In genomic region chr6:149237464-149237863, GRCh38 we compare ENCODE assay signal across 24 cellular contexts.
"Had no signal": no experiment of that assay in that cellular context is flagged by ENCODE, and none has a peak within 500 bp of the region (broad histone marks: within the 10 kb centered on the region; RNA-seq: fewer than 3 reads in every experiment).

No MANE protein-coding gene starts in this region.

- H3K27ac Mint-ChIP-seq: immature natural killer cell; stimulated activated naive B cell treated with anti-CD40 and anti-IgM and Interleukin-4, amounts not matched to agents 10 μg/mL and 1 μg/mL and 100 μg/mL, for 72 hours had no signal

- H3K36me3 ChIP-seq: brain microvascular endothelial cell, lower lobe of right lung, transverse colon, uterus, WERI-Rb-1 had no signal

- H3K27ac ChIP-seq: brain microvascular endothelial cell, foreskin keratinocyte, lower lobe of right lung, transverse colon, uterus, WERI-Rb-1 had no signal

- H3K9me3 ChIP-seq: lower lobe of right lung, uterus had no signal

- H3K4me1 Mint-ChIP-seq: neural crest cell had no signal

- H3K27me3 ChIP-seq: brain microvascular endothelial cell, foreskin keratinocyte, transverse colon, uterus had no signal

- ATAC-seq: activated T-cell treated with anti-CD3 and anti-CD28 coated beads, Interleukin-2, amount 50 U/mL, for 4 hours; foreskin keratinocyte; left lobe of liver; lower lobe of right lung; mucosa of descending colon; sciatic nerve; stimulated activated naive B cell treated with anti-CD40 and anti-IgM and Interleukin-4, amounts not matched to agents 10 μg/mL and 1 μg/mL and 100 μg/mL, for 72 hours had no signal

- H3K4me3 Mint-ChIP-seq: activated T-cell treated with anti-CD3 and anti-CD28 coated beads, Interleukin-2, amount 50 U/mL, for 4 hours; immature natural killer cell; neural crest cell; stimulated activated naive B cell treated with anti-CD40 and anti-IgM and Interleukin-4, amounts not matched to agents 10 μg/mL and 1 μg/mL and 100 μg/mL, for 72 hours had no signal

- H3K4me1 ChIP-seq: uterus had no signal

- DNase-seq: activated CD4-positive, CD25-positive, alpha-beta regulatory T cell treated with anti-CD3 and anti-CD28 coated beads, Interleukin-2, amount 50 U/mL, for 72 hours; activated CD8-positive, alpha-beta memory T cell treated with anti-CD3 and anti-CD28 coated beads, Interleukin-2, amount 50 U/mL, for 48 hours; activated naive CD4-positive, alpha-beta T cell treated with anti-CD3 and anti-CD28 coated beads, Interleukin-2, amount 50 U/mL, for 16 hours; activated T-cell treated with anti-CD3 and anti-CD28 coated beads, Interleukin-2, amount 50 U/mL, for 4 hours; aorta; brain microvascular endothelial cell; caudate nucleus; dermis blood vessel endothelial cell; effector CD8-positive, alpha-beta T cell; foreskin keratinocyte; immature natural killer cell; lower lobe of right lung; mesendoderm; mucosa of descending colon; posterior cingulate gyrus; small intestine; stimulated activated CD4-positive, alpha-beta T cell treated with anti-CD3 and anti-CD28 coated beads, Interleukin-2, amount 100 ng/mL, for 24 hours; stimulated activated naive B cell treated with anti-CD40 and anti-IgM and Interleukin-4, amounts not matched to agents 10 μg/mL and 1 μg/mL and 100 μg/mL, for 72 hours; transverse colon; uterus; WERI-Rb-1 had no signal

- H3K4me3 ChIP-seq: lower lobe of right lung, mucosa of descending colon, transverse colon, uterus had no signal

- H3K36me3 Mint-ChIP-seq: immature natural killer cell had no signal

- H3K27me3 Mint-ChIP-seq: stimulated activated naive B cell treated with anti-CD40 and anti-IgM and Interleukin-4, amounts not matched to agents 10 μg/mL and 1 μg/mL and 100 μg/mL, for 72 hours had no signal
